In the genomic region with DNA sequence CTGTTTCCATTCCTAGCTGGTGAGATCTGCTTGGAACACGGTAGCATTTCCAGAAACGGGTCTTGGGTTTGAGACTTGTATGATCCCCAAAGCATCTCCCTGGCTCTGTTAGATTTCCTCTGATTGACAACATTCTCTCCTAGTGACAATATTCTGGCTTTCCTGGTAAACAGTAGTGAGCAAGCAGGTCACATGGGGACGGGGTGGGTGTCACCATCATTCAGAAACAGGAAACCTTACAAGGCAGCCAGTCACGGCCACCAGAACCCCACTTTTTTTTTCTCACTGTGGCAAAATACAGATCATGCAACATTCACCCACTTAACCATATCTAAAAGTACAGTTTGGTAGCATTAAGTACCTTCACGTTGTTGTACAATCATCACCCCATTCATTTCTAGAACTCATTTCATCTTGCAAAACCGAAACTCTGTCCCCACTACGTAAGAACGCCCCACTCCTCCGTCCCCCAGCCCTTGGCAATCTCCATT, we compare ENCODE assay signal across 9 cellular contexts.
DNase-seq lines count a peak whose midpoint lies in the region; ATAC-seq and TF ChIP-seq lines count a peak whose summit lies in the region.
"Had no signal": no experiment of that assay in that cellular context is flagged by ENCODE, and none has a peak within 500 bp of the region (broad histone marks: within the 10 kb centered on the region; RNA-seq: fewer than 3 reads in every experiment).

No MANE protein-coding gene starts in this region.

- peak overlapping the region; percentile 63 for H3K27ac Mint-ChIP-seq in CD8-positive, alpha-beta T cell
- no peak overlapping the region for H3K27ac Mint-ChIP-seq in natural killer cell

- peaks cover 17% of the 10 kb centered on the region for H3K27me3 Mint-ChIP-seq in CD8-positive, alpha-beta T cell (ENCODE audit: low read depth)
- H3K27me3 Mint-ChIP-seq in natural killer cell (ENCODE audit: low read depth in 2 of 2): peaks cover 19 to 28% of the 10 kb centered on the region in 2 donors

- H3K4me1 ChIP-seq in CD8-positive, alpha-beta T cell (ENCODE audit: insufficient read depth, low read length): peaks cover 6% of the 10 kb centered on the region
- H3K4me1 ChIP-seq in Peyer's patch: no peaks in the 10 kb centered on the region

- peak; percentile 82 for ATAC-seq in CD8-positive, alpha-beta T cell
- peak; percentile 83 to 86 (median 84) for ATAC-seq in natural killer cell
- ATAC-seq in HG03045 (IDR thresholded peaks at IDR 0.05; ENCODE audit: unreplicated experiment): no peak

- H3K9me3 ChIP-seq in CD8-positive, alpha-beta T cell (ENCODE audit: low read length): no peaks in the 10 kb centered on the region
- H3K9me3 ChIP-seq in Peyer's patch: no peaks in the 10 kb centered on the region

- H3K4me1 Mint-ChIP-seq in CD8-positive, alpha-beta T cell (ENCODE audit: low read depth): peaks cover 21% of the 10 kb centered on the region
- peaks cover 30 to 31% of the 10 kb centered on the region in 2 donors for H3K4me1 Mint-ChIP-seq in natural killer cell

- no peak for TF ChIP-seq CTCF in CD8-positive, alpha-beta T cell (IDR thresholded peaks at IDR 0.05)
- no peak for TF ChIP-seq CTCF in Peyer's patch (IDR thresholded peaks at IDR 0.05)
- TF ChIP-seq CTCF in natural killer cell (IDR thresholded peaks at IDR 0.05): no peak

- intact Hi-C loops in CD8-positive, alpha-beta T cell (cut with DNase I, micrococcal nuclease): no loop called here
- intact Hi-C loops in natural killer cell (cut with micrococcal nuclease): no loop called here

- H3K27me3 ChIP-seq in CD8-positive, alpha-beta T cell (ENCODE audit: insufficient read depth, low read length): no peaks in the 10 kb centered on the region
- no peaks in the 10 kb centered on the region for H3K27me3 ChIP-seq in Peyer's patch

- H3K36me3 Mint-ChIP-seq in CD8-positive, alpha-beta T cell: no peaks in the 10 kb centered on the region
- no peaks in the 10 kb centered on the region for H3K36me3 Mint-ChIP-seq in natural killer cell

- DNase-seq in CD8-positive, alpha-beta T cell: peak in 5 of 7 experiments; percentile 11 to 62 (median 46)
- DNase-seq in Peyer's patch (peak in 2 of 3 donors; percentile 66 to 74), cerebellar cortex (ENCODE audit: low spot score) (peak; percentile 62), natural killer cell (no peak), NCI-H1417 (lab: John Stamatoyannopoulos, UW) (no peak), medulla oblongata (ENCODE audit: extremely low spot score) (no peak), NCI-H1092 treated with DMSO at 0.1 percent for 48 hours (lab: John Stamatoyannopoulos, UW) (no peak)
- DNase-seq: NCI-H2029 had no signal

- no peak overlapping the region for H3K27ac ChIP-seq in CD8-positive, alpha-beta T cell (ENCODE audit: low read depth, low read length)
- peak overlapping the region in 1 of 4 donors; percentile 46 for H3K27ac ChIP-seq in Peyer's patch

- no peak for TF ChIP-seq POLR2A in Peyer's patch (IDR thresholded peaks at IDR 0.05)

- no peaks in the 10 kb centered on the region for H3K9me3 Mint-ChIP-seq in CD8-positive, alpha-beta T cell
- no peaks in the 10 kb centered on the region for H3K9me3 Mint-ChIP-seq in natural killer cell

- H3K4me3 ChIP-seq in CD8-positive, alpha-beta T cell (ENCODE audit: low read depth, low read length): no peak overlapping the region
- no peak overlapping the region for H3K4me3 ChIP-seq in Peyer's patch

- POLR2A ChIA-PET in CD8-positive, alpha-beta T cell (lab: Charles Lee): no interaction called here

- H3K4me3 Mint-ChIP-seq in CD8-positive, alpha-beta T cell: peak overlapping the region; percentile 80
- peak overlapping the region; percentile 59 for H3K4me3 Mint-ChIP-seq in natural killer cell

- no peaks in the 10 kb centered on the region for H3K36me3 ChIP-seq in CD8-positive, alpha-beta T cell (ENCODE audit: insufficient read depth, low read length)
- H3K36me3 ChIP-seq in Peyer's patch: no peaks in the 10 kb centered on the region

- CTCF ChIA-PET in CD8-positive, alpha-beta T cell (lab: Charles Lee): interaction anchor here (1.8 to 17.0 kb wide), 2 partner anchors 15 to 25 kb away, joined by 4 to 150 read pairs; no protein-coding TSS in a partner anchor

Comparison
In these comparisons a context has a peak if more than half of its experiments do, and no peak if none do; other contexts are left out.
1. DNase-seq: peak in CD8-positive, alpha-beta T cell (5 of 7), Peyer's patch (2 of 3) and cerebellar cortex (single experiment); none in natural killer cell (single experiment), NCI-H1417 (0 of 3), medulla oblongata (single experiment) and NCI-H1092 treated with DMSO at 0.1 percent for 48 hours (single experiment).